Comparison of ENCODE assay signal across 2 cellular contexts in genomic region chr18:50250935-50251334, GRCh38.
TF ChIP-seq lines count a peak whose summit lies in the region.

No MANE protein-coding gene starts in this region.

TF ChIP-seq in IMR-90, 13 proteins besides CTCF, POLR2A, EP300 and RAD21:
- TF ChIP-seq MAFK (IDR thresholded peaks at IDR 0.05; ENCODE audit: low read depth, low read length) (peak; percentile 93), FOS (IDR thresholded peaks at IDR 0.05; ENCODE audit: low read depth, low read length) (no peak)

TF ChIP-seq in H1, 55 proteins besides CTCF, POLR2A, EP300 and RAD21:
- peak; percentile 77; the same call in 1 of the 2 replicates for TF ChIP-seq MAFK (IDR thresholded peaks at IDR 0.05; ENCODE audit: low read depth, low read length)
- TF ChIP-seq, protein P1, sequence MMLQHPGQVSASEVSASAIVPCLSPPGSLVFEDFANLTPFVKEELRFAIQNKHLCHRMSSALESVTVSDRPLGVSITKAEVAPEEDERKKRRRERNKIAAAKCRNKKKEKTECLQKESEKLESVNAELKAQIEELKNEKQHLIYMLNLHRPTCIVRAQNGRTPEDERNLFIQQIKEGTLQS (IDR thresholded peaks at IDR 0.05; ENCODE audit: insufficient read depth, low read depth, low read length) = no peak
